In the genomic region with DNA sequence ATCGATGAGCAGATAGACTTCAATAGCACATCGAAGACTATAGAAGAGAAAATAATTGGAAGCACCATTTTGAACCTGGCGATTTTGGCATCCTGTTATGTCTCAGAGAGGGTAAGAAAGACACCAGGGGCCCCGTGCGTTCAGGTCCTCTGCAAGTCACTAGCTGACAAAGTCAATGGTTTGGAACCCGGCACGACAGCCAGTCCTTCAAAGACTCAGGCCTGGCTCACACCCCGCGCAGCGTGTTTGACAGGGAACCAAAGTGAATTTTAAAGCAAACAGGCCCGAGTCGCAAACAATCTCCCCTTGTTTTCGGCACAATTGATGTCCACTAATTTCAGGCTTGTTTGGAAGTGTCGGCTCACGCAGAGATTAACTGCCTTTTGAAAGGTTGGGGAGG, we compare ENCODE assay signal across 20 cellular contexts.
DNase-seq lines count a peak whose midpoint lies in the region; TF ChIP-seq lines count a peak whose summit lies in the region.
"Had no signal": no experiment of that assay in that cellular context is flagged by ENCODE, and none has a peak within 500 bp of the region (broad histone marks: within the 10 kb centered on the region; RNA-seq: fewer than 3 reads in every experiment).

No MANE protein-coding gene starts in this region.

- no peaks in the 10 kb centered on the region for H3K79me2 ChIP-seq in neural progenitor cell (ENCODE audit: low read depth)

- TF ChIP-seq POLR2A in sigmoid colon (IDR thresholded peaks at IDR 0.05), result no peak

- peak; percentile 18 to 49 for DNase-seq in NCI-H2081 (lab: John Stamatoyannopoulos, UW)
- no peak for DNase-seq in NCI-H2081 treated with DMSO at 0.1 percent for 48 hours (lab: John Stamatoyannopoulos, UW)
- peak; percentile 97 for DNase-seq in NCI-H748 (lab: John Stamatoyannopoulos, UW; ENCODE audit: unreplicated experiment)
- DNase-seq in neural progenitor cell (ENCODE audit: low spot score), result peak; percentile 15
- peak; percentile 35 for DNase-seq in sigmoid colon
- no peak for DNase-seq in NCI-H510A (lab: John Stamatoyannopoulos, UW)
- DNase-seq in activated CD4-positive, alpha-beta T cell treated with anti-CD3 and anti-CD28 coated beads for 1 hour, result no peak
- no peak for DNase-seq in NCI-H146 treated with DMSO at 0.1 percent for 48 hours (lab: John Stamatoyannopoulos, UW; ENCODE audit: unreplicated experiment)
- DNase-seq: CD4-positive, CD25-positive, alpha-beta regulatory T cell; CD8-positive, alpha-beta memory T cell; DMS 273 treated with DMSO at 0.1 percent for 48 hours; DMS79; EL; GDM1; GOT3; HCEC 1CT had no signal

- H2AFZ ChIP-seq in neural progenitor cell (replicated peaks), result no peak overlapping the region

- no peak overlapping the region for H3K9ac ChIP-seq in neural progenitor cell
- H3K9ac ChIP-seq: BLaER1 had no signal

- no peaks in the 10 kb centered on the region for H3K4me1 ChIP-seq in neural progenitor cell
- no peaks in the 10 kb centered on the region for H3K4me1 ChIP-seq in sigmoid colon

- TF ChIP-seq CTCF in neural progenitor cell (IDR thresholded peaks at IDR 0.05) (no peak), sigmoid colon (IDR thresholded peaks at IDR 0.05) (no peak)

- H3K27me3 ChIP-seq in neural progenitor cell (no peaks in the 10 kb centered on the region), sigmoid colon (peaks cover 0 to 44% (median 0%) of the 10 kb centered on the region in 3 donors)
- H3K27me3 ChIP-seq: BLaER1 had no signal

- no peak overlapping the region for H3K27ac ChIP-seq in neural progenitor cell
- no peak overlapping the region for H3K27ac ChIP-seq in sigmoid colon
- H3K27ac ChIP-seq: 22Rv1, BLaER1, C4-2B had no signal

- H3K4me1 Mint-ChIP-seq in neural progenitor cell, result peaks cover 4% of the 10 kb centered on the region
- H3K4me1 Mint-ChIP-seq: B cell; CD4-positive, CD25-positive, alpha-beta regulatory T cell; CD8-positive, alpha-beta memory T cell had no signal

- H3K36me3 Mint-ChIP-seq in neural progenitor cell, result no peaks in the 10 kb centered on the region
- H3K36me3 Mint-ChIP-seq: CD4-positive, CD25-positive, alpha-beta regulatory T cell; CD8-positive, alpha-beta memory T cell had no signal

- no peak overlapping the region for H3K4me2 ChIP-seq in neural progenitor cell
- H3K4me2 ChIP-seq: BLaER1 had no signal

- H3K9me3 ChIP-seq in neural progenitor cell (ENCODE audit: low read depth), result no peaks in the 10 kb centered on the region
- no peaks in the 10 kb centered on the region for H3K9me3 ChIP-seq in sigmoid colon
- H3K9me3 ChIP-seq: BLaER1 had no signal

- H3K27me3 Mint-ChIP-seq in neural progenitor cell (ENCODE audit: insufficient read depth, low read depth), result peaks cover 5% of the 10 kb centered on the region
- H3K27me3 Mint-ChIP-seq: B cell had no signal

- no peak overlapping the region for H3K27ac Mint-ChIP-seq in neural progenitor cell
- H3K27ac Mint-ChIP-seq: B cell; CD4-positive, CD25-positive, alpha-beta regulatory T cell; CD8-positive, alpha-beta memory T cell had no signal

- intact Hi-C loops in sigmoid colon (cut with DNase I), result no loop called here

- 63 to 65% methylated on average over 15 of the region's 15 CpGs for WGBS in sigmoid colon, 2 donors

- TF ChIP-seq EP300 in sigmoid colon (IDR thresholded peaks at IDR 0.05), result no peak

- no peaks in the 10 kb centered on the region for H3F3A ChIP-seq in neural progenitor cell (ENCODE audit: low read depth)

- H3K36me3 ChIP-seq in neural progenitor cell (no peaks in the 10 kb centered on the region), sigmoid colon (no peaks in the 10 kb centered on the region)
- H3K36me3 ChIP-seq: BLaER1 had no signal

- no peaks in the 10 kb centered on the region for H3K9me3 Mint-ChIP-seq in neural progenitor cell
- H3K9me3 Mint-ChIP-seq: CD4-positive, CD25-positive, alpha-beta regulatory T cell; CD8-positive, alpha-beta memory T cell had no signal

- H3K4me3 ChIP-seq in neural progenitor cell (no peak overlapping the region), sigmoid colon (no peak overlapping the region)
- H3K4me3 ChIP-seq: BLaER1 had no signal

- no peak overlapping the region for H3K4me3 Mint-ChIP-seq in neural progenitor cell
- H3K4me3 Mint-ChIP-seq: B cell; CD4-positive, CD25-positive, alpha-beta regulatory T cell; CD8-positive, alpha-beta memory T cell had no signal

- H4K20me1 ChIP-seq in neural progenitor cell (ENCODE audit: low read depth), result no peaks in the 10 kb centered on the region
- H4K20me1 ChIP-seq: BLaER1 had no signal

Comparison
In these comparisons a context has a peak if more than half of its experiments do, and no peak if none do; other contexts are left out.
1. DNase-seq: peak in NCI-H2081 (2 of 2), NCI-H748 (single experiment), neural progenitor cell (single experiment) and sigmoid colon (single experiment); none in NCI-H2081 treated with DMSO at 0.1 percent for 48 hours (single experiment), NCI-H510A (single experiment), activated CD4-positive, alpha-beta T cell treated with anti-CD3 and anti-CD28 coated beads for 1 hour (single experiment) and NCI-H146 treated with DMSO at 0.1 percent for 48 hours (single experiment).